22 cellular contexts compared by ENCODE assay signal in genomic region chr2:16661536-16661935, GRCh38.
"Had no signal": no experiment of that assay in that cellular context is flagged by ENCODE, and none has a peak within 500 bp of the region (broad histone marks: within the 10 kb centered on the region; RNA-seq: fewer than 3 reads in every experiment).

No MANE protein-coding gene starts in this region.

- H3K36me3 ChIP-seq: lower lobe of right lung, suprapubic skin, upper lobe of right lung had no signal

- H3K9me3 ChIP-seq: lower lobe of right lung, suprapubic skin, upper lobe of right lung had no signal

- H3K27me3 ChIP-seq: suprapubic skin, upper lobe of right lung had no signal

- H3K4me3 ChIP-seq: coronary artery, lower lobe of right lung, suprapubic skin, upper lobe of right lung had no signal

- ATAC-seq: activated naive CD4-positive, alpha-beta T cell treated with anti-CD3 and anti-CD28 coated beads, Interleukin-2, amount 50 U/mL, for 72 hours; left cardiac atrium; lower lobe of right lung; naive thymus-derived CD8-positive, alpha-beta T cell; SK-N-SH treated with all-trans-retinoic acid at 6 μM for 48 hours; stimulated activated naive CD8-positive, alpha-beta T cell treated with anti-CD3 and anti-CD28 coated beads, Interleukin-15, Interleukin-2, amounts not matched to agents 100 U/mL and 50 U/mL, for 24 hours; upper lobe of right lung had no signal

- H3K36me3 Mint-ChIP-seq: naive thymus-derived CD8-positive, alpha-beta T cell had no signal

- DNase-seq: activated CD4-positive, alpha-beta memory T cell treated with anti-CD3 and anti-CD28 coated beads, Interleukin-2, amount 10 ng/mL, durations not matched to agents 7 days and 5 days; activated CD4-positive, alpha-beta T cell treated with anti-CD3 and anti-CD28 coated beads for 4 hours; activated effector memory CD4-positive, alpha-beta T cell treated with anti-CD3 and anti-CD28 coated beads, Interleukin-2, amount 50 U/mL, for 16 hours; activated T-cell treated with anti-CD3 and anti-CD28 coated beads, Interleukin-2, amount 50 U/mL, for 48 hours; amniotic stem cell; central memory CD4-positive, alpha-beta T cell; effector CD4-positive, alpha-beta T cell; foreskin fibroblast; head of caudate nucleus; left cardiac atrium; lower lobe of right lung; naive thymus-derived CD8-positive, alpha-beta T cell; retina; stimulated activated CD4-positive, alpha-beta T cell treated with anti-CD3 and anti-CD28 coated beads, Interleukin-4, amount 100 ng/mL, for 24 hours; stimulated activated naive CD8-positive, alpha-beta T cell treated with anti-CD3 and anti-CD28 coated beads, Interleukin-15, Interleukin-2, amounts not matched to agents 100 U/mL and 50 U/mL, for 24 hours; T-helper 1 cell; T1000; upper lobe of right lung had no signal

- H3K27ac Mint-ChIP-seq: activated CD4-positive, alpha-beta memory T cell treated with anti-CD3 and anti-CD28 coated beads, Interleukin-2, amount 10 ng/mL, durations not matched to agents 7 days and 5 days; activated naive CD4-positive, alpha-beta T cell treated with anti-CD3 and anti-CD28 coated beads, Interleukin-2, amount 50 U/mL, for 72 hours had no signal

- H3K9me3 Mint-ChIP-seq: activated CD4-positive, alpha-beta memory T cell treated with anti-CD3 and anti-CD28 coated beads, Interleukin-2, amount 10 ng/mL, durations not matched to agents 7 days and 5 days; activated naive CD4-positive, alpha-beta T cell treated with anti-CD3 and anti-CD28 coated beads, Interleukin-2, amount 50 U/mL, for 72 hours had no signal

- H3K4me3 Mint-ChIP-seq: activated CD4-positive, alpha-beta memory T cell treated with anti-CD3 and anti-CD28 coated beads, Interleukin-2, amount 10 ng/mL, durations not matched to agents 7 days and 5 days; naive thymus-derived CD8-positive, alpha-beta T cell had no signal

- H3K27ac ChIP-seq: coronary artery, lower lobe of right lung, suprapubic skin, upper lobe of right lung had no signal
